8 cellular contexts compared by ENCODE assay signal in genomic region chr14:22039938-22040780, GRCh38.
DNase-seq lines count a peak whose midpoint lies in the region; ATAC-seq, FAIRE-seq and TF ChIP-seq lines count a peak whose summit lies in the region.

No MANE protein-coding gene starts in this region.

- no peak overlapping the region for H3K27ac ChIP-seq in OCI-LY3 (ENCODE audit: low read length)
- H3K27ac ChIP-seq in astrocyte (ENCODE audit: low read depth, low read length): no peak overlapping the region
- no peak overlapping the region for H3K27ac ChIP-seq in SJCRH30

- H3K9me3 Mint-ChIP-seq in astrocyte (ENCODE audit: unreplicated experiment): no peaks in the 10 kb centered on the region

- H3K27me3 Mint-ChIP-seq in astrocyte (ENCODE audit: low read depth, unreplicated experiment): peaks cover 4% of the 10 kb centered on the region

- DNase-seq in DMS53 (lab: John Stamatoyannopoulos, UW) (peak; percentile 28), DMS53 treated with DMSO at 0.1 percent for 48 hours (lab: John Stamatoyannopoulos, UW; ENCODE audit: unreplicated experiment) (no peak), astrocyte (ENCODE audit: low read depth) (no peak), mucosa of descending colon (peak in 1 of 3 donors; percentile 26), SJCRH30 (no peak)

- FAIRE-seq in astrocyte (lab: Jason Lieb, UNC): no peak

- TF ChIP-seq CTCF in OCI-LY3 (IDR thresholded peaks at IDR 0.05; ENCODE audit: low read depth, low read length) (peak; percentile 77), astrocyte (IDR thresholded peaks at IDR 0.05; ENCODE audit: insufficient read depth, low read depth, low read length) (peak; percentile 11), mucosa of descending colon (IDR thresholded peaks at IDR 0.05) (peak; percentile 28)

- H3K4me1 Mint-ChIP-seq in astrocyte (ENCODE audit: low read depth, unreplicated experiment): peaks cover 3% of the 10 kb centered on the region

- H3K9ac ChIP-seq in OCI-LY3 (ENCODE audit: low read length) (no peak overlapping the region), astrocyte (ENCODE audit: low read length) (no peak overlapping the region)

- no peaks in the 10 kb centered on the region for H3K9me3 ChIP-seq in OCI-LY3 (ENCODE audit: insufficient read depth, low read length)
- H3K9me3 ChIP-seq in astrocyte (ENCODE audit: insufficient read depth, low read depth, low read length): no peaks in the 10 kb centered on the region
- no peaks in the 10 kb centered on the region for H3K9me3 ChIP-seq in mucosa of descending colon
- H3K9me3 ChIP-seq in SJCRH30 (replicated peaks): no peaks in the 10 kb centered on the region

- no peak overlapping the region for H3K4me2 ChIP-seq in OCI-LY3 (ENCODE audit: low read length)
- H3K4me2 ChIP-seq in astrocyte (ENCODE audit: low read length): no peak overlapping the region

- H4K20me1 ChIP-seq in OCI-LY3 (ENCODE audit: insufficient read depth, low read length) (no peaks in the 10 kb centered on the region), astrocyte (ENCODE audit: insufficient read depth, low read length) (no peaks in the 10 kb centered on the region)

- ATAC-seq in mucosa of descending colon (peak; percentile 34), GM19397 (IDR thresholded peaks at IDR 0.05; ENCODE audit: unreplicated experiment) (no peak), GM21723 (IDR thresholded peaks at IDR 0.05; ENCODE audit: unreplicated experiment) (no peak)

- H3K36me3 Mint-ChIP-seq in astrocyte (ENCODE audit: low read depth, unreplicated experiment): no peaks in the 10 kb centered on the region

- intact Hi-C loops in mucosa of descending colon (cut with DNase I, micrococcal nuclease): no loop called here

- H3K4me3 Mint-ChIP-seq in astrocyte (ENCODE audit: unreplicated experiment): no peak overlapping the region

- H3K27ac Mint-ChIP-seq in astrocyte (ENCODE audit: unreplicated experiment): no peak overlapping the region

- H3K36me3 ChIP-seq in OCI-LY3 (replicated peaks; ENCODE audit: low read depth, low read length): no peaks in the 10 kb centered on the region
- H3K36me3 ChIP-seq in astrocyte (ENCODE audit: insufficient read depth, low read length): no peaks in the 10 kb centered on the region
- H3K36me3 ChIP-seq in mucosa of descending colon (ENCODE audit: low read depth): no peaks in the 10 kb centered on the region
- no peaks in the 10 kb centered on the region for H3K36me3 ChIP-seq in SJCRH30

- H3K79me2 ChIP-seq in OCI-LY3 (ENCODE audit: low read length) (no peaks in the 10 kb centered on the region), astrocyte (ENCODE audit: insufficient read depth, low read length) (no peaks in the 10 kb centered on the region)

- no peaks in the 10 kb centered on the region for H3K4me1 ChIP-seq in OCI-LY3 (ENCODE audit: low read length)
- no peaks in the 10 kb centered on the region for H3K4me1 ChIP-seq in astrocyte (ENCODE audit: insufficient read depth, low read length)
- no peaks in the 10 kb centered on the region for H3K4me1 ChIP-seq in mucosa of descending colon (ENCODE audit: low read depth)
- H3K4me1 ChIP-seq in SJCRH30: no peaks in the 10 kb centered on the region

- H3K27me3 ChIP-seq in OCI-LY3 (ENCODE audit: low read depth, low read length) (peaks cover 42% of the 10 kb centered on the region), astrocyte (ENCODE audit: insufficient read depth, low read length) (no peaks in the 10 kb centered on the region), SJCRH30 (no peaks in the 10 kb centered on the region)

- H2AFZ ChIP-seq in OCI-LY3 (ENCODE audit: low read depth, low read length) (no peak overlapping the region), astrocyte (ENCODE audit: low read depth, low read length) (no peak overlapping the region)

- no peak overlapping the region for H3K4me3 ChIP-seq in OCI-LY3 (ENCODE audit: low read length)
- H3K4me3 ChIP-seq in astrocyte (ENCODE audit: insufficient read depth, low read depth, low read length): no peak overlapping the region
- H3K4me3 ChIP-seq in mucosa of descending colon: no peak overlapping the region
- no peak overlapping the region for H3K4me3 ChIP-seq in SJCRH30

Comparison
In these comparisons a context has a peak if more than half of its experiments do, and no peak if none do; other contexts are left out.
1. CTCF ChIP-seq: peak in every context shown above with its lines; median percentile 77 in OCI-LY3; 28 in mucosa of descending colon; 11 in astrocyte.